ENCODE assay signal across 1 cellular context in the genomic region with DNA sequence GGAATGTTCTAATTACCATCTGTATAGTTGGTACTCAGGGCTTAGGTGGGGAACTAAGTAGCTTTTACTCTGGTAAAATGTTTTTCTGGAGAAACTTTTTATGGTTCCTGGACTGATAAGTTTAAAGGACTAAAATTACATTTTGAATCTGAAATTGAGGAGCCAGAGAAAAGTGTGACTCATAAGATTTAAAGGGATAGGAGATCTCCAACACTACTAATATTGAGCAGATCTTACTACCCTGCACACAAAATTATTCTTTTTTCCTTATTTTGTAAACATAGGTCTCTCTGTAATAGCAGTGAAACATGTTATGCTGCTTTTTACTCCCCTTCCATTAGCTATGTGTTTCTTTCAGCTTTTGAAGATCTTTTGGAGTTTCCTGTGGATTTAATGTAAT.
TF ChIP-seq lines count a peak whose summit lies in the region.

No MANE protein-coding gene starts in this region.

TF ChIP-seq in IMR-90, 13 proteins besides CTCF, POLR2A, EP300 and RAD21:
- no peak for TF ChIP-seq FOS (IDR thresholded peaks at IDR 0.05; ENCODE audit: low read depth, low read length)
- TF ChIP-seq, protein P1, sequence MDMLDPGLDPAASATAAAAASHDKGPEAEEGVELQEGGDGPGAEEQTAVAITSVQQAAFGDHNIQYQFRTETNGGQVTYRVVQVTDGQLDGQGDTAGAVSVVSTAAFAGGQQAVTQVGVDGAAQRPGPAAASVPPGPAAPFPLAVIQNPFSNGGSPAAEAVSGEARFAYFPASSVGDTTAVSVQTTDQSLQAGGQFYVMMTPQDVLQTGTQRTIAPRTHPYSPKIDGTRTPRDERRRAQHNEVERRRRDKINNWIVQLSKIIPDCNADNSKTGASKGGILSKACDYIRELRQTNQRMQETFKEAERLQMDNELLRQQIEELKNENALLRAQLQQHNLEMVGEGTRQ (IDR thresholded peaks at IDR 0.05; ENCODE audit: low read depth, low read length): no peak
- no peak for TF ChIP-seq BHLHE40 (IDR thresholded peaks at IDR 0.05; ENCODE audit: low read depth, low read length)
- TF ChIP-seq CEBPB (IDR thresholded peaks at IDR 0.05; ENCODE audit: low read depth, low read length): no peak
- TF ChIP-seq CHD1 (IDR thresholded peaks at IDR 0.05; ENCODE audit: low read depth, low read length): no peak
- no peak for TF ChIP-seq MXI1 (IDR thresholded peaks at IDR 0.05; ENCODE audit: borderline replicate concordance, low read depth, low read length)
- no peak for TF ChIP-seq MAZ (IDR thresholded peaks at IDR 0.05; ENCODE audit: borderline replicate concordance, low read depth, low read length)
- TF ChIP-seq, protein P2, sequence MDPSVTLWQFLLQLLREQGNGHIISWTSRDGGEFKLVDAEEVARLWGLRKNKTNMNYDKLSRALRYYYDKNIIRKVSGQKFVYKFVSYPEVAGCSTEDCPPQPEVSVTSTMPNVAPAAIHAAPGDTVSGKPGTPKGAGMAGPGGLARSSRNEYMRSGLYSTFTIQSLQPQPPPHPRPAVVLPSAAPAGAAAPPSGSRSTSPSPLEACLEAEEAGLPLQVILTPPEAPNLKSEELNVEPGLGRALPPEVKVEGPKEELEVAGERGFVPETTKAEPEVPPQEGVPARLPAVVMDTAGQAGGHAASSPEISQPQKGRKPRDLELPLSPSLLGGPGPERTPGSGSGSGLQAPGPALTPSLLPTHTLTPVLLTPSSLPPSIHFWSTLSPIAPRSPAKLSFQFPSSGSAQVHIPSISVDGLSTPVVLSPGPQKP (IDR thresholded peaks at IDR 0.05; ENCODE audit: borderline replicate concordance, low read depth, low read length): no peak
- no peak for TF ChIP-seq RFX5 (IDR thresholded peaks at IDR 0.05; ENCODE audit: low read depth, low read length)
- no peak for TF ChIP-seq NFE2L2 (IDR thresholded peaks at IDR 0.05; ENCODE audit: low read depth, low read length)
- no peak for TF ChIP-seq MAFK (IDR thresholded peaks at IDR 0.05; ENCODE audit: low read depth, low read length)
- no peak for TF ChIP-seq RCOR1 (IDR thresholded peaks at IDR 0.05; ENCODE audit: insufficient replicate concordance, low read length)
- no peak for TF ChIP-seq SMC3 (IDR thresholded peaks at IDR 0.05; ENCODE audit: low read depth, low read length)
TF ChIP-seq in IMR-90: peak in this region for 0.
